Comparison of ENCODE assay signal across 7 cellular contexts in the genomic region with DNA sequence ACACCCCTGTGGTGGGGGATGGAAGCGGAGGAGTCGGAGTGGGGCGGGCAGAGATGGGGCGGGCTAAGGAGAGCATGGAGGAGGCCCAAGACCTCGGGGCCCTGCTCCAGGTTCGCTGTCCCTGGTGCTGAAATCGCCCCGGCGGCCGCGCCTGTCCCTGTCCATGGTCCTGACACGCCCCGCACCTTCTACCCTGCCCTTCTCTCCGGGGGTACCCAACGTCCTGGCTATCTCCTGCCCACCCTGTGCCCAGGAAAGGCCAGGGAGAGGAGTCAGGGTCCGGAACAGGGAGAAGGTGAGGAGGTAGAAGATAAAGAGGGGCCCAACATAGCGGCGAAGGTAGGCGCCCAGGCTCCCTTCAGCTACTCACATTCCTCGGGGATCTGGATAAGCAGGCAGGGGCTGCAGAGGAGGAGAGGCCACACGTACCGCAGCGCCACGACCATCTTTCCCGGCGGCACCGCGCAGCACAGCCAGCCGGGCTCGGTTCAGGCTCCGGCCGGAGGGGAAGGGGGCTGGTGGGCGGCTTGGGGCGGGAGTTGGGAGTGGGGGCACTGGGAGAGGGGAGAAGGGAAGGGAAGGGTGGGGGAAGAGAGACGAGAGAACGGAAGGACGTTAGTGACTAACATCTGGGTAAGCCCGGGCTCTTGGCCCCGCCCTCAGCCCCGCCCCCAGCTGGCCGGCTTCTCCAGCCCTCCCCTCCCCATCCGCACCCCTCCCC. TPM values are rescaled to one million over a fixed set of nuclear protein-coding genes. Genes with fewer than 3 reads are reported as not detected.
DNase-seq lines count a peak whose midpoint lies in the region; ATAC-seq, FAIRE-seq and TF ChIP-seq lines count a peak whose summit lies in the region.
"Had no signal": no experiment of that assay in that cellular context is flagged by ENCODE, and none has a peak within 500 bp of the region (broad histone marks: within the 10 kb centered on the region; RNA-seq: fewer than 3 reads in every experiment).

No MANE protein-coding gene starts in this region.

- H3K27ac ChIP-seq in kidney (ENCODE audit: low read depth in 2 of 2, low read length in 2 of 2), result no peak overlapping the region

- no peak overlapping the region for H3K4me3 Mint-ChIP-seq in activated T-cell treated with anti-CD3 and anti-CD28 coated beads, Interleukin-2, amount 50 U/mL, for 72 hours

- no peaks in the 10 kb centered on the region for H3K36me3 Mint-ChIP-seq in activated T-cell treated with anti-CD3 and anti-CD28 coated beads, Interleukin-2, amount 50 U/mL, for 72 hours (ENCODE audit: insufficient read depth in 2 of 2)

- no peak overlapping the region for H3K9ac ChIP-seq in kidney (ENCODE audit: low read length in 2 of 2)

- H3K4me1 Mint-ChIP-seq in activated T-cell treated with anti-CD3 and anti-CD28 coated beads, Interleukin-2, amount 50 U/mL, for 72 hours (ENCODE audit: low read depth), result peaks cover 19% of the 10 kb centered on the region

- no peak for TF ChIP-seq CTCF in kidney (IDR thresholded peaks at IDR 0.05; ENCODE audit: borderline replicate concordance, extremely low read depth, insufficient read depth)

- peak; percentile 71 to 76 for ATAC-seq in activated T-cell treated with anti-CD3 and anti-CD28 coated beads, Interleukin-2, amount 50 U/mL, for 72 hours (replicated peaks in 1 of 2)
- ATAC-seq in stimulated activated naive CD8-positive, alpha-beta T cell treated with anti-CD3 and anti-CD28 coated beads, Interleukin-15, Interleukin-2, amounts not matched to agents 100 U/mL and 50 U/mL, for 24 hours, result no peak

- H3K27me3 Mint-ChIP-seq in activated T-cell treated with anti-CD3 and anti-CD28 coated beads, Interleukin-2, amount 50 U/mL, for 72 hours (ENCODE audit: low read depth), result peaks cover 63% of the 10 kb centered on the region

- peaks cover 0 to 2% of the 10 kb centered on the region in 2 donors for H3K9me3 Mint-ChIP-seq in activated T-cell treated with anti-CD3 and anti-CD28 coated beads, Interleukin-2, amount 50 U/mL, for 72 hours

- H3K4me1 ChIP-seq in kidney (ENCODE audit: control insufficient read depth in 1 of 2, insufficient read depth in 1 of 2, low read depth in 1 of 2, low read length in 2 of 2), result no peaks in the 10 kb centered on the region

- no peak for FAIRE-seq in kidney (lab: Jason Lieb, UNC)
- FAIRE-seq: A204.1 had no signal

- H3K9me3 ChIP-seq in kidney (ENCODE audit: control insufficient read depth in 1 of 2, low read length in 2 of 2), result no peaks in the 10 kb centered on the region

- intact Hi-C loops in kidney (cut with DNase I), result no loop called here

- H3K4me3 ChIP-seq in kidney (ENCODE audit: low read length in 2 of 2), result no peak overlapping the region

- DNase-seq in DMS53 (lab: John Stamatoyannopoulos, UW), result peak; percentile 44
- DNase-seq in DMS53 treated with DMSO at 0.1 percent for 48 hours (lab: John Stamatoyannopoulos, UW; ENCODE audit: unreplicated experiment), result no peak
- peak; percentile 70 to 76 for DNase-seq in activated T-cell treated with anti-CD3 and anti-CD28 coated beads, Interleukin-2, amount 50 U/mL, for 72 hours
- DNase-seq in kidney, result peak; percentile 82
- DNase-seq in stimulated activated naive CD8-positive, alpha-beta T cell treated with anti-CD3 and anti-CD28 coated beads, Interleukin-15, Interleukin-2, amounts not matched to agents 100 U/mL and 50 U/mL, for 24 hours, result peak; percentile 72
- no peak for DNase-seq in COR-L47 (lab: John Stamatoyannopoulos, UW)

- no peaks in the 10 kb centered on the region for H3K36me3 ChIP-seq in kidney (ENCODE audit: control insufficient read depth in 1 of 2, insufficient read depth in 2 of 2, low read length in 2 of 2)

- no peak overlapping the region for H3K27ac Mint-ChIP-seq in activated T-cell treated with anti-CD3 and anti-CD28 coated beads, Interleukin-2, amount 50 U/mL, for 72 hours

RNA-seq across cellular contexts. Expression of a gene that starts 10.4 kb away (rescaled TPM):
- 1 to 10 TPM; 1.8 to 2.1 TPM for total RNA-seq in activated T-cell treated with anti-CD3 and anti-CD28 coated beads, Interleukin-2, amount 50 U/mL, for 72 hours
- 71.9 TPM for total RNA-seq in kidney
- 26.1 TPM for polyA plus RNA-seq in kidney (ENCODE audit: insufficient read depth, low read depth, low replicate concordance)

RNA-seq across cellular contexts. Expression of a gene that starts 28.9 kb away (rescaled TPM):
- total RNA-seq in activated T-cell treated with anti-CD3 and anti-CD28 coated beads, Interleukin-2, amount 50 U/mL, for 72 hours, result not detected
- 2.3 TPM for total RNA-seq in kidney
- polyA plus RNA-seq in kidney (ENCODE audit: insufficient read depth, low read depth, low replicate concordance), result 22.1 TPM

RNA-seq across cellular contexts. Expression of a gene that starts 45.2 kb away (rescaled TPM):
- 1 to 10 TPM in 1 of 2 donors, under 1 TPM in 1; 0.82 to 5.0 TPM for total RNA-seq in activated T-cell treated with anti-CD3 and anti-CD28 coated beads, Interleukin-2, amount 50 U/mL, for 72 hours
- 7.0 TPM for total RNA-seq in kidney
- polyA plus RNA-seq in kidney (ENCODE audit: insufficient read depth, low read depth, low replicate concordance), result 4.7 TPM

RNA-seq across cellular contexts. Expression of a gene that starts 50.5 kb away (rescaled TPM):
- total RNA-seq in activated T-cell treated with anti-CD3 and anti-CD28 coated beads, Interleukin-2, amount 50 U/mL, for 72 hours, result 100 to 1,000 TPM; 147 to 158 TPM
- total RNA-seq in kidney, result 73.0 TPM
- polyA plus RNA-seq in kidney (ENCODE audit: insufficient read depth, low read depth, low replicate concordance), result 38.3 TPM

RNA-seq across cellular contexts. Expression of a gene that starts 59.3 kb away (rescaled TPM):
- 10 to 100 TPM; 76.7 to 94.1 TPM for total RNA-seq in activated T-cell treated with anti-CD3 and anti-CD28 coated beads, Interleukin-2, amount 50 U/mL, for 72 hours
- total RNA-seq in kidney, result 79.3 TPM
- polyA plus RNA-seq in kidney (ENCODE audit: insufficient read depth, low read depth, low replicate concordance), result 120 TPM

Comparison
In these comparisons a context has a peak if more than half of its experiments do, and no peak if none do; other contexts are left out.
1. DNase-seq: peak in DMS53 (single experiment), activated T-cell treated with anti-CD3 and anti-CD28 coated beads, Interleukin-2, amount 50 U/mL, for 72 hours (2 of 2), kidney (single experiment) and stimulated activated naive CD8-positive, alpha-beta T cell treated with anti-CD3 and anti-CD28 coated beads, Interleukin-15, Interleukin-2, amounts not matched to agents 100 U/mL and 50 U/mL, for 24 hours (single experiment); none in DMS53 treated with DMSO at 0.1 percent for 48 hours (single experiment) and COR-L47 (single experiment).
2. RNA of a gene that starts 10.4 kb away (total RNA-seq): 71.9 TPM in kidney (single experiment); 1.8 to 2.1 TPM in activated T-cell treated with anti-CD3 and anti-CD28 coated beads, Interleukin-2, amount 50 U/mL, for 72 hours; every median in the first group is over 10 times any median in the second.